Comparison of ENCODE assay signal across 11 cellular contexts in the genomic region with DNA sequence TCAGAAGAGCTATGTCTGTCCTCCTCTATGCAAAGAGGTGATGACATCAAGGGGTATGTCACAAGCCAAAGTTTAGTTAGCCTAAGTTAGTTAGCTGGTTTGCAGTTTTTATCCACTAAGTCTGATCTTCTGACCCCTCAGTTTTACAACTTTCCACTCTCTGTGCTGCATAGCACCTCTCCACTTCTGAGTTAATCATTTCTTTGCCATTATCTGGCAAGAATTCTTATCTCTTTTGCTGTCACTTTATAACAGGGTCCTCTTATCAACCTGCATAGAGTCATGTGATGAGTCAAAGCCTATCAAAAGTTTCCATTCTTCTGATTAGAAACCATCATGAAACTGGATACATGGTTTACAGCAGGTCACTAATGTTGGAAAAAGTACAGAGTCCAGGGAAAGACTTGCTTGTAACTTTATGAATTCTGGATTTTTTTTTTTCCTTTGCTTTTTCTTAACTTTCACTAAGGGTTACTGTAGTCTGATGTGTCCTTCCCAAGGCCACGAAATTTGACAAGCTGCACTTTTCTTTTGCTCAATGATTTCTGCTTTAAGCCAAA. TPM values are rescaled to one million over a fixed set of nuclear protein-coding genes. Genes with fewer than 3 reads are reported as not detected.
DNase-seq lines count a peak whose midpoint lies in the region; ATAC-seq, FAIRE-seq and TF ChIP-seq lines count a peak whose summit lies in the region.
"Had no signal": no experiment of that assay in that cellular context is flagged by ENCODE, and none has a peak within 500 bp of the region (broad histone marks: within the 10 kb centered on the region; RNA-seq: fewer than 3 reads in every experiment).

A gene (plus strand): TSS at position 447 of the 560 bp plus-strand sequence. CDS start 138 bp downstream, outside the sequence.

- H3K36me3 Mint-ChIP-seq in type B pancreatic cell = no peaks in the 10 kb centered on the region

- ATAC-seq in heart left ventricle = no peak
- ATAC-seq in K562 = no peak
- no peak for ATAC-seq in lower lobe of right lung

- H3K36me3 ChIP-seq in heart left ventricle = no peaks in the 10 kb centered on the region
- H3K36me3 ChIP-seq in K562 (ENCODE audit: control insufficient read depth, insufficient read depth, low read length) = no peaks in the 10 kb centered on the region
- H3K36me3 ChIP-seq in lower lobe of right lung = no peaks in the 10 kb centered on the region
- H3K36me3 ChIP-seq in tibial artery = no peaks in the 10 kb centered on the region

- no peak within 1 kb of the TSS for H3K9ac ChIP-seq in K562 (ENCODE audit: insufficient read depth in 1 of 2, low read depth in 2 of 2, low read length in 2 of 2)

- no peaks in the 10 kb centered on the region for H3K9me1 ChIP-seq in K562 (ENCODE audit: control insufficient read depth, insufficient read depth, low read length)

- H3K27ac ChIP-seq in heart left ventricle (peak within 1 kb of the TSS in 3 of 12 donors; percentile 36 to 50 (median 39)), K562 (ENCODE audit: extremely low read depth, low read depth, low read length) (no peak within 1 kb of the TSS), lower lobe of right lung (no peak within 1 kb of the TSS), tibial artery (no peak within 1 kb of the TSS)

- intact Hi-C loops in heart left ventricle (cut with DNase I) = no loop called here
- intact Hi-C loops in cardiac septum (cut with DNase I) = no loop called here
- intact Hi-C loops in K562 (cut with micrococcal nuclease) = no loop called here
- intact Hi-C loops in lower lobe of right lung (cut with DNase I) = no loop called here
- intact Hi-C loops in tibial artery (cut with DNase I; ENCODE audit: low total_unique reads) = no loop called here

- POLR2A ChIA-PET in K562 (lab: Yijun Ruan, JAX) = interaction anchor here (0.5 to 1.0 kb wide), 2 partner anchors 15 to 147 kb away, joined by 3 read pairs; no protein-coding TSS in a partner anchor

- H3K9me3 ChIP-seq in heart left ventricle = no peaks in the 10 kb centered on the region
- no peaks in the 10 kb centered on the region for H3K9me3 ChIP-seq in K562 (replicated peaks; ENCODE audit: control insufficient read depth, insufficient read depth, low read depth, low read length)
- H3K9me3 ChIP-seq in lower lobe of right lung = no peaks in the 10 kb centered on the region
- no peaks in the 10 kb centered on the region for H3K9me3 ChIP-seq in tibial artery

- H4K20me1 ChIP-seq in K562 (replicated peaks; ENCODE audit: control insufficient read depth, insufficient read depth, low read length) = no peaks in the 10 kb centered on the region

- peaks cover 8 to 81% (median 48%) of the 10 kb centered on the region in 9 donors for H3K27me3 ChIP-seq in heart left ventricle
- H3K27me3 ChIP-seq in K562 (ENCODE audit: control insufficient read depth in 2 of 2, insufficient read depth in 2 of 2, low read length in 2 of 2) = peaks cover 11 to 18% of the 10 kb centered on the region in 2 experiments; a peak in 3 of 5 replicates
- H3K27me3 ChIP-seq in lower lobe of right lung (ENCODE audit: low read depth) = peaks cover 45% of the 10 kb centered on the region
- H3K27me3 ChIP-seq in tibial artery = peaks cover 0 to 39% of the 10 kb centered on the region in 2 donors

- peaks cover 57% of the 10 kb centered on the region for H3K27me3 Mint-ChIP-seq in type B pancreatic cell

- no peak for TF ChIP-seq EP300 in K562 (IDR thresholded peaks at IDR 0.05; ENCODE audit: low read length)

- CTCF ChIA-PET in K562 (lab: Yijun Ruan, JAX; ENCODE audit: low intra/inter-chr PET ratio) = no interaction called here

- H3K4me2 ChIP-seq in K562 (ENCODE audit: insufficient read depth, low read length) = no peak within 1 kb of the TSS

- no peaks in the 10 kb centered on the region for H3K9me3 Mint-ChIP-seq in type B pancreatic cell
- H3K9me3 Mint-ChIP-seq: activated CD4-positive, alpha-beta T cell treated with anti-CD3 and anti-CD28 coated beads, Interleukin-2, amount 10 ng/mL, durations not matched to agents 7 days and 5 days had no signal

- TF ChIP-seq CTCF in heart left ventricle (IDR thresholded peaks at IDR 0.05) = no peak
- TF ChIP-seq CTCF in K562 (IDR thresholded peaks at IDR 0.05 in 2 of 3, conservative IDR thresholded peaks at IDR 0.05 in 1 of 3; ENCODE audit: insufficient read depth in 2 of 3, low read depth in 1 of 3, low read length in 3 of 3) = no peak
- TF ChIP-seq CTCF in lower lobe of right lung (IDR thresholded peaks at IDR 0.05) = no peak
- TF ChIP-seq CTCF in type B pancreatic cell (conservative IDR thresholded peaks at IDR 0.05) = no peak
- no peak for TF ChIP-seq CTCF in tibial artery (IDR thresholded peaks at IDR 0.05)

- no peak for DNase-seq in heart left ventricle
- DNase-seq in cardiac septum (ENCODE audit: low spot score) = no peak
- no peak for DNase-seq in K562 (ENCODE audit: extremely low read depth in 1 of 4, low spot score in 3 of 4)
- DNase-seq in lower lobe of right lung = no peak
- DNase-seq in type B pancreatic cell (ENCODE audit: extremely low spot score, unreplicated experiment) = no peak
- DNase-seq in tibial artery = no peak
- DNase-seq in stimulated activated CD4-positive, alpha-beta T cell treated with anti-CD3 and anti-CD28 coated beads, Interleukin-2, amount 100 ng/mL, for 24 hours = no peak
- DNase-seq in cerebellar nuclear complex (lab: John Stamatoyannopoulos, UW) = no peak
- DNase-seq: activated CD4-positive, alpha-beta T cell treated with anti-CD3 and anti-CD28 coated beads, Interleukin-2, amount 10 ng/mL, durations not matched to agents 7 days and 5 days; NCI-H1092 treated with DMSO at 0.1 percent for 48 hours had no signal

- TF ChIP-seq POLR2A in heart left ventricle (IDR thresholded peaks at IDR 0.05) = no peak
- no peak for TF ChIP-seq POLR2A in K562 (conservative IDR thresholded peaks at IDR 0.05)

- no peak within 1 kb of the TSS for H2AFZ ChIP-seq in K562 (ENCODE audit: low read depth, low read length)

- peaks cover 0 to 17% (median 5%) of the 10 kb centered on the region in 12 donors for H3K4me1 ChIP-seq in heart left ventricle
- peaks cover 0 to 5% of the 10 kb centered on the region in 2 experiments; a peak in 1 of 5 replicates for H3K4me1 ChIP-seq in K562 (replicated peaks in 1 of 2; ENCODE audit: control insufficient read depth in 2 of 2, insufficient read depth in 2 of 2, low read length in 2 of 2)
- peaks cover 15% of the 10 kb centered on the region for H3K4me1 ChIP-seq in lower lobe of right lung
- H3K4me1 ChIP-seq in tibial artery = peaks cover 0 to 10% (median 6%) of the 10 kb centered on the region in 4 donors

- no peaks in the 10 kb centered on the region for H3K79me2 ChIP-seq in K562 (ENCODE audit: control insufficient read depth, insufficient read depth, low read length)

- 85 to 95% (median 93%) methylated on average over 1 of the region's 1 CpG for WGBS in heart left ventricle, 4 donors
- WGBS in K562 (ENCODE audit: insufficient coverage, low coverage, missing lambda C conversion rate) = 0% methylated on average over 1 of the region's 1 CpG

- no TSS peak for BruUV-seq in K562 (replicated peaks; lab: Mats Ljungman, UMichigan)

- peak; percentile 42 for FAIRE-seq in K562 (lab: Jason Lieb, UNC)
- FAIRE-seq: bronchial epithelial cell had no signal

- TF ChIP-seq RAD21 in K562 (CRISPR knock-in tag; conservative IDR thresholded peaks at IDR 0.05 in 1 of 2, IDR thresholded peaks at IDR 0.05 in 1 of 2) = no peak

- H3K4me3 ChIP-seq in heart left ventricle (peak within 1 kb of the TSS in 9 of 12 donors; percentile 29 to 65 (median 59)), K562 (no peak within 1 kb of the TSS), lower lobe of right lung (peak within 1 kb of the TSS; percentile 57), tibial artery (no peak within 1 kb of the TSS)

- in situ Hi-C loops in K562 (cut with MboI) = no loop called here

- no peaks in the 10 kb centered on the region for H3K4me1 Mint-ChIP-seq in type B pancreatic cell (ENCODE audit: unreplicated experiment)

- peak within 1 kb of the TSS; percentile 19 for H3K27ac Mint-ChIP-seq in type B pancreatic cell
- H3K27ac Mint-ChIP-seq: activated CD4-positive, alpha-beta T cell treated with anti-CD3 and anti-CD28 coated beads, Interleukin-2, amount 10 ng/mL, durations not matched to agents 7 days and 5 days had no signal

- peak within 1 kb of the TSS; percentile 87 for H3K4me3 Mint-ChIP-seq in type B pancreatic cell

RNA-seq across cellular contexts. Expression of the gene that starts here (rescaled TPM):
- total RNA-seq in heart left ventricle = 1 to 10 TPM in 7 of 9 donors, under 1 TPM in 2; 0.44 to 2.7 (median 1.2) TPM
- polyA plus RNA-seq in heart left ventricle = under 1 TPM; 0.30 to 0.69 TPM
- 0.89 TPM for total RNA-seq in cardiac septum
- total RNA-seq in K562 (2011; cell fraction: chromatin; rRNA removed; ENCODE audit: low replicate concordance) = 0.07 TPM in 1 of 2 replicates, not detected in the other
- total RNA-seq in K562 (2011; cell fraction: nucleolus; rRNA removed) = not detected in 2 replicates
- total RNA-seq in K562 (2011; cell fraction: nucleoplasm; rRNA removed) = 0.15 TPM in 1 of 2 replicates, not detected in the other
- 0.16 and 0.27 TPM in 2 replicates for total RNA-seq in K562 (2014; rRNA removed)
- 0.40 and 0.45 TPM in 2 replicates for total RNA-seq in K562 (2014; rRNA removed; fragmentation: Illumina TruSeq; extraction: Trizol)
- total RNA-seq in K562 (2015; rRNA removed; fragmentation: Illumina TruSeq; extraction: Trizol) = 0.19 and 0.29 TPM in 2 replicates
- 0.25 and 0.33 TPM in 2 replicates for total RNA-seq in K562 (2021)
- 0.14 TPM in 1 of 2 replicates, not detected in the other for polyA plus RNA-seq in K562 (2011; rRNA removed)
- 0.03 TPM in 1 of 2 replicates, not detected in the other for polyA plus RNA-seq in K562 (2011; cell fraction: cytosol; rRNA removed)
- polyA plus RNA-seq in K562 (2011; cell fraction: nucleus; rRNA removed) = not detected in 2 replicates
- polyA plus RNA-seq in K562 (2012) = 0.76 and 0.79 TPM in 2 replicates
- 0.33 and 0.35 TPM in 2 replicates for polyA plus RNA-seq in K562 (2014; fragmentation: Illumina TruSeq; extraction: Trizol)
- polyA plus RNA-seq in K562 (2014; fragmentation: Nextera tagmentation; extraction: Ambion mirVana) = under 1 TPM; 0.27 to 0.35 TPM
- 0.13 and 0.30 TPM in 2 replicates for polyA plus RNA-seq in K562 (2014; rRNA removed)
- 0.18 TPM in 1 of 2 replicates, not detected in the other for polyA minus RNA-seq in K562 (2011; rRNA and poly(A)+ RNA removed)
- not detected in 2 replicates for polyA minus RNA-seq in K562 (2011; cell fraction: cytosol; rRNA and poly(A)+ RNA removed)
- not detected in 2 replicates for polyA minus RNA-seq in K562 (2011; cell fraction: nucleus; rRNA and poly(A)+ RNA removed)
- 1.4 TPM for total RNA-seq in lower lobe of right lung
- 3.5 and 6.2 TPM in 2 replicates for total RNA-seq in type B pancreatic cell (ENCODE audit: low replicate concordance)
- total RNA-seq: activated CD4-positive, alpha-beta T cell treated with anti-CD3 and anti-CD28 coated beads, Interleukin-2, amount 10 ng/mL, durations not matched to agents 7 days and 5 days; bronchial epithelial cell had no signal

Comparison
In these comparisons a context has a peak if more than half of its experiments do, and no peak if none do; other contexts are left out.
1. H3K4me3 ChIP-seq: peak in heart left ventricle (9 of 12) and lower lobe of right lung (single experiment); none in K562 (single experiment) and tibial artery (0 of 2).